In the genomic region with DNA sequence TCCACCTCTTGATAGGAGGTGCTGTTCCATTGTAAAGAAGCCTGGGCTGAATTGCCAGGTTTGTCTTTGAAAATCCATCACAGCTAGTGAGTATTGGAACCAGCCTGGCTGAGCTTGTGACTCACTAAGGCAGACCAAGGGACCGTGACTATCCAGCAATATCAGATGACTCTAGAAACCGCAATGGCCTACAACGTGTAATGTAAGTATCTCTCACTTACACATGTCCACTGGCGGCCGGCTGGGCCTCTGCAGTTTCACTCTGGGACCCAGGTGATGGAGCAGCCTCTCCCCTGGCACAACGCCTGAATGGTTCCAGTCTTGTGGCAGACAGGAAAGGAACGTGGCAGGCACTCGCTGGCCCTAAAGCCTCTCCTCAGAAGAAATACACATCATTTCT, we compare ENCODE assay signal across 13 cellular contexts. TPM values are rescaled to one million over a fixed set of nuclear protein-coding genes. Genes with fewer than 3 reads are reported as not detected.
A peak's percentile ranks its signal among the peaks of the same experiment; 100 is the strongest.
DNase-seq lines count a peak whose midpoint lies in the region; FAIRE-seq and TF ChIP-seq lines count a peak whose summit lies in the region.
"Had no signal": no experiment of that assay in that cellular context is flagged by ENCODE, and none has a peak within 500 bp of the region (broad histone marks: within the 10 kb centered on the region; RNA-seq: fewer than 3 reads in every experiment).

No MANE protein-coding gene starts in this region.

- no peaks in the 10 kb centered on the region for H3K27me3 ChIP-seq in MM.1S (replicated peaks; ENCODE audit: insufficient read depth, low read length)

- H3K9me2 ChIP-seq in MM.1S (replicated peaks; ENCODE audit: insufficient read depth, low read length) = no peaks in the 10 kb centered on the region

- peaks cover 85% of the 10 kb centered on the region for H3K4me1 Mint-ChIP-seq in CD14-positive monocyte
- H3K4me1 Mint-ChIP-seq in immature natural killer cell = peaks cover 39 to 53% of the 10 kb centered on the region in 2 donors

- H3K9me3 Mint-ChIP-seq in CD14-positive monocyte = peaks cover under 1 to 7% (median 5%) of the 10 kb centered on the region in 7 donors
- peaks cover 0 to 11% (median 2%) of the 10 kb centered on the region in 6 donors for H3K9me3 Mint-ChIP-seq in immature natural killer cell

- peaks cover 79% of the 10 kb centered on the region for H3K4me1 ChIP-seq in MM.1S (ENCODE audit: low read length)

- H3K27ac ChIP-seq in MM.1S (ENCODE audit: low read length) = peak overlapping the region; percentile 93; the same call in 1 of the 2 replicates

- DNase-seq in DMS53 (lab: John Stamatoyannopoulos, UW) (peak; percentile 98), MM.1S (peak; percentile 77), SIG-M5 (lab: John Stamatoyannopoulos, UW) (peak; percentile 8), kidney tubule cell (ENCODE audit: low spot score) (peak; percentile 74), urothelium cell line (ENCODE audit: low spot score) (no peak), SK-N-DZ (ENCODE audit: low spot score) (no peak), CD14-positive monocyte (ENCODE audit: low spot score) (no peak), immature natural killer cell (no peak)
- DNase-seq: activated effector memory CD4-positive, alpha-beta T cell treated with anti-CD3 and anti-CD28 coated beads, Interleukin-2, amount 50 U/mL, for 16 hours; Calu3; cortex of kidney had no signal

- peaks cover 3 to 5% of the 10 kb centered on the region in 2 donors for H3K36me3 Mint-ChIP-seq in CD14-positive monocyte
- no peaks in the 10 kb centered on the region for H3K36me3 Mint-ChIP-seq in immature natural killer cell

- H3K4me2 ChIP-seq in MM.1S (ENCODE audit: low read depth, low read length) = peak overlapping the region; percentile 77; the same call in 1 of the 2 replicates

- H3K4me3 Mint-ChIP-seq in CD14-positive monocyte (no peak overlapping the region), immature natural killer cell (no peak overlapping the region)
- H3K4me3 Mint-ChIP-seq: IgD-negative memory B cell; natural killer cell treated with Interleukin-12 subunit alpha and Interleukin-12 subunit beta and Interleukin-15 and Interleukin-18, amount 100 ng/mL, for 72 hours had no signal

- no peaks in the 10 kb centered on the region for H3K36me3 ChIP-seq in MM.1S (replicated peaks; ENCODE audit: insufficient read depth, low read length)

- peaks cover 24% of the 10 kb centered on the region for H3K79me2 ChIP-seq in MM.1S (ENCODE audit: low read length)

- H3K27ac Mint-ChIP-seq in CD14-positive monocyte = peak overlapping the region in 3 of 7 donors; percentile 13 to 71 (median 69)
- H3K27ac Mint-ChIP-seq in immature natural killer cell = no peak overlapping the region
- H3K27ac Mint-ChIP-seq: natural killer cell treated with Interleukin-12 subunit alpha and Interleukin-12 subunit beta and Interleukin-15 and Interleukin-18, amount 100 ng/mL, for 72 hours had no signal

- H2AFZ ChIP-seq in MM.1S (ENCODE audit: low read length) = no peak overlapping the region

- no peak for FAIRE-seq in urothelium cell line (lab: Jason Lieb, UNC)

- peaks cover 0 to 9% (median 1%) of the 10 kb centered on the region in 3 donors for H3K27me3 Mint-ChIP-seq in CD14-positive monocyte (ENCODE audit: low read depth in 3 of 3)
- H3K27me3 Mint-ChIP-seq in immature natural killer cell (ENCODE audit: low read depth in 3 of 3) = peaks cover 21 to 46% (median 28%) of the 10 kb centered on the region in 3 donors

- H3F3A ChIP-seq in MM.1S (ENCODE audit: insufficient read depth, low read length) = peaks cover 73% of the 10 kb centered on the region

- no peak; the same call in 1 of the 2 replicates for TF ChIP-seq CTCF in MM.1S (IDR thresholded peaks at IDR 0.05; ENCODE audit: low read length)
- TF ChIP-seq CTCF in CD14-positive monocyte (IDR thresholded peaks at IDR 0.05) = no peak

- H3K4me3 ChIP-seq in MM.1S (ENCODE audit: low read length) = no peak overlapping the region

- peaks cover 4% of the 10 kb centered on the region for H4K20me1 ChIP-seq in MM.1S (ENCODE audit: insufficient read depth, low read length)

- intact Hi-C loops in CD14-positive monocyte (cut with micrococcal nuclease) = loop anchor here (5.0 kb wide), 1 partner anchor 37 kb away; no protein-coding TSS in a partner anchor

- no peak overlapping the region for H3K9ac ChIP-seq in MM.1S (ENCODE audit: low read length)

- H3K9me3 ChIP-seq in MM.1S (replicated peaks; ENCODE audit: insufficient read depth, low read length) = no peaks in the 10 kb centered on the region

RNA-seq across cellular contexts. Expression of a gene that starts 3.1 kb away (rescaled TPM):
- not detected in 2 replicates for polyA plus RNA-seq in SK-N-DZ (2014; cell fraction: cytosol; rRNA removed)
- not detected in 2 replicates for polyA plus RNA-seq in SK-N-DZ (2014; cell fraction: nucleus; rRNA removed)
- 10 to 100 TPM; 10.6 to 25.5 TPM for polyA plus RNA-seq in CD14-positive monocyte
- polyA plus RNA-seq in immature natural killer cell = under 1 TPM; 0.11 to 0.34 (median 0.14) TPM

Comparison
In these comparisons a context has a peak if more than half of its experiments do, and no peak if none do; other contexts are left out.
1. DNase-seq: peak in DMS53 (single experiment), MM.1S (single experiment), SIG-M5 (single experiment) and kidney tubule cell (single experiment); none in urothelium cell line (single experiment), SK-N-DZ (single experiment), CD14-positive monocyte (single experiment) and immature natural killer cell (0 of 3).
2. RNA of a gene that starts 3.1 kb away (polyA plus RNA-seq): 10.6 to 25.5 TPM in CD14-positive monocyte; 0.11 to 0.34 TPM in immature natural killer cell; every median in the first group is over 4 times any median in the second.